Comparison of ENCODE assay signal across 10 cellular contexts in the genomic region with DNA sequence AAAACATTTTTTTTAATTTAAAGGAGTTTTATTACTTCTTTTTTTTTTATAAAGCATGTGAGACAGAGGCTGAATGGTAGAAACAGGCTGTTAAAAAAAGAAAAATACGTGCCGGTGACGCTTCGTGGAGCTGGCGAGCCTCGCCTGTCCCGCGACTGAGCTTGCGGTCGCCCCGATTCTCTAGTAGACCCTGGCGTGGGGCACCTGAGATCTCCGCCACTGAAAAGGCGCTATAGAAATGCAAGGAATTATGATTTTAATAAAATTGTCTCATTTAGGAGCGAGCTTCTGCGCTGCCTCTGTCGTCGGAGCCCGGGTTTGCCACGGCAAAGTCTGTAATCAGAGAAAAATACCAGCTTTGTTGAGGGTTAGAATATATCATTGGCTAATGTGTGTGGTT. TPM values are rescaled to one million over a fixed set of nuclear protein-coding genes. Genes with fewer than 3 reads are reported as not detected.
A peak's percentile ranks its signal among the peaks of the same experiment; 100 is the strongest.
DNase-seq lines count a peak whose midpoint lies in the region; ATAC-seq and TF ChIP-seq lines count a peak whose summit lies in the region.
"Had no signal": no experiment of that assay in that cellular context is flagged by ENCODE, and none has a peak within 500 bp of the region (broad histone marks: within the 10 kb centered on the region; RNA-seq: fewer than 3 reads in every experiment).

No MANE protein-coding gene starts in this region.

- peak overlapping the region; percentile 64 to 95 (median 85) for H3K9ac ChIP-seq in subcutaneous abdominal adipose tissue (ENCODE audit: low read length in 5 of 5)

- DNase-seq in T-helper 1 cell (no peak), NAMALWA (ENCODE audit: low spot score) (no peak), COLO668 (lab: John Stamatoyannopoulos, UW; ENCODE audit: unreplicated experiment) (no peak), dermis blood vessel endothelial cell (no peak)
- DNase-seq: NCI-H226 had no signal

- H3K36me3 Mint-ChIP-seq in T-helper 1 cell treated with Interleukin-12 subunit alpha and Interleukin-12 subunit beta and Interleukin-4 antibody, amounts not matched to agents 30 μg/mL and 1 μg/mL, for 36 hours (ENCODE audit: low read depth), result peaks cover 6% of the 10 kb centered on the region
- peaks cover 7% of the 10 kb centered on the region for H3K36me3 Mint-ChIP-seq in activated T-helper 17 cell treated with anti-CD3 and anti-CD28 coated beads, Interleukin-2, amount 50 U/mL, for 72 hours (ENCODE audit: low read depth)

- H3K27ac Mint-ChIP-seq in T-helper 1 cell treated with Interleukin-12 subunit alpha and Interleukin-12 subunit beta and Interleukin-4 antibody, amounts not matched to agents 30 μg/mL and 1 μg/mL, for 36 hours, result peak overlapping the region; percentile 39
- H3K27ac Mint-ChIP-seq in activated T-helper 17 cell treated with anti-CD3 and anti-CD28 coated beads, Interleukin-2, amount 50 U/mL, for 72 hours, result peak overlapping the region; percentile 25

- peaks cover 13% of the 10 kb centered on the region for H3K4me1 Mint-ChIP-seq in T-helper 1 cell treated with Interleukin-12 subunit alpha and Interleukin-12 subunit beta and Interleukin-4 antibody, amounts not matched to agents 30 μg/mL and 1 μg/mL, for 36 hours (ENCODE audit: low read depth)
- H3K4me1 Mint-ChIP-seq in activated T-helper 17 cell treated with anti-CD3 and anti-CD28 coated beads, Interleukin-2, amount 50 U/mL, for 72 hours, result peaks cover 7% of the 10 kb centered on the region

- H3K36me3 ChIP-seq in gastroesophageal sphincter (peaks cover 0 to 4% of the 10 kb centered on the region in 2 donors), subcutaneous abdominal adipose tissue (ENCODE audit: control insufficient read depth in 5 of 5, insufficient read depth in 5 of 5, low read length in 5 of 5) (peaks cover 0 to 5% (median 4%) of the 10 kb centered on the region in 5 donors)

- H3K27me3 ChIP-seq in gastroesophageal sphincter (no peaks in the 10 kb centered on the region), subcutaneous abdominal adipose tissue (ENCODE audit: control insufficient read depth in 5 of 5, insufficient read depth in 4 of 5, low read length in 5 of 5) (peaks cover 0 to 3% (median 0%) of the 10 kb centered on the region in 5 donors)

- H3K9me3 ChIP-seq in gastroesophageal sphincter (no peaks in the 10 kb centered on the region), subcutaneous abdominal adipose tissue (ENCODE audit: control insufficient read depth in 5 of 5, low read length in 5 of 5) (no peaks in the 10 kb centered on the region)
- H3K9me3 ChIP-seq: A549 had no signal

- H3K27ac ChIP-seq in gastroesophageal sphincter (peak overlapping the region; percentile 43 to 98 (median 88)), subcutaneous abdominal adipose tissue (ENCODE audit: low read depth, low read length) (peak overlapping the region; percentile 97)
- H3K27ac ChIP-seq: A549 had no signal

- H3K9me3 Mint-ChIP-seq in T-helper 1 cell treated with Interleukin-12 subunit alpha and Interleukin-12 subunit beta and Interleukin-4 antibody, amounts not matched to agents 30 μg/mL and 1 μg/mL, for 36 hours, result no peaks in the 10 kb centered on the region
- H3K9me3 Mint-ChIP-seq in activated T-helper 17 cell treated with anti-CD3 and anti-CD28 coated beads, Interleukin-2, amount 50 U/mL, for 72 hours, result no peaks in the 10 kb centered on the region

- no peak for TF ChIP-seq CTCF in gastroesophageal sphincter (IDR thresholded peaks at IDR 0.05)

- no peak overlapping the region for H3K4me3 Mint-ChIP-seq in T-helper 1 cell treated with Interleukin-12 subunit alpha and Interleukin-12 subunit beta and Interleukin-4 antibody, amounts not matched to agents 30 μg/mL and 1 μg/mL, for 36 hours
- H3K4me3 Mint-ChIP-seq in activated T-helper 17 cell treated with anti-CD3 and anti-CD28 coated beads, Interleukin-2, amount 50 U/mL, for 72 hours, result peak overlapping the region; percentile 84

- TF ChIP-seq POLR2A in gastroesophageal sphincter (IDR thresholded peaks at IDR 0.05), result no peak

- WGBS in gastroesophageal sphincter (ENCODE audit: low coverage in 1 of 2), 2 donors, result 57% methylated on average over 20 of the region's 20 CpGs; no CpG with 5 or more reads in 1 of the 2 donors

- TF ChIP-seq EP300 in gastroesophageal sphincter (IDR thresholded peaks at IDR 0.05), result no peak

- peaks cover 81% of the 10 kb centered on the region for H3K27me3 Mint-ChIP-seq in T-helper 1 cell treated with Interleukin-12 subunit alpha and Interleukin-12 subunit beta and Interleukin-4 antibody, amounts not matched to agents 30 μg/mL and 1 μg/mL, for 36 hours (ENCODE audit: low read depth)
- H3K27me3 Mint-ChIP-seq in activated T-helper 17 cell treated with anti-CD3 and anti-CD28 coated beads, Interleukin-2, amount 50 U/mL, for 72 hours, result peaks cover 61% of the 10 kb centered on the region

- H3K4me3 ChIP-seq in gastroesophageal sphincter, result peak overlapping the region in 1 of 2 donors; percentile 42
- peak overlapping the region; percentile 50 to 68 (median 61) for H3K4me3 ChIP-seq in subcutaneous abdominal adipose tissue (ENCODE audit: low read depth in 1 of 5, low read length in 5 of 5)
- H3K4me3 ChIP-seq: A549 had no signal

- ATAC-seq in activated T-helper 17 cell treated with anti-CD3 and anti-CD28 coated beads, Interleukin-2, amount 50 U/mL, for 72 hours (replicated peaks), result no peak
- no peak for ATAC-seq in gastroesophageal sphincter
- ATAC-seq: A549 had no signal

- H3K4me1 ChIP-seq in gastroesophageal sphincter (peaks cover 3 to 100% (median 79%) of the 10 kb centered on the region in 3 donors), subcutaneous abdominal adipose tissue (ENCODE audit: control insufficient read depth in 5 of 5, insufficient read depth in 5 of 5, low read length in 5 of 5) (peaks cover 14 to 98% (median 96%) of the 10 kb centered on the region in 5 donors)
- H3K4me1 ChIP-seq: A549 had no signal

RNA-seq across cellular contexts. Expression of gene NFIX, which starts 18.4 kb away (rescaled TPM):
- 1 to 10 TPM in 1 of 2 donors, under 1 TPM in 1; 0.43 to 1.1 TPM for total RNA-seq in activated T-helper 17 cell treated with anti-CD3 and anti-CD28 coated beads, Interleukin-2, amount 50 U/mL, for 72 hours
- total RNA-seq in gastroesophageal sphincter (100 to 1,000 TPM in 1 of 4 donors, 10 to 100 TPM in 3; 44.7 to 145 (median 72.4) TPM), dermis blood vessel endothelial cell (12.6 and 23.7 TPM in 2 replicates)

RNA-seq across cellular contexts. Expression of gene DAND5, which starts 44.3 kb away (rescaled TPM):
- total RNA-seq in activated T-helper 17 cell treated with anti-CD3 and anti-CD28 coated beads, Interleukin-2, amount 50 U/mL, for 72 hours, result under 1 TPM; 0.30 to 0.40 TPM
- total RNA-seq in gastroesophageal sphincter (under 1 TPM in 1 of 4 donors, not detected in 3; 0.35 TPM), dermis blood vessel endothelial cell (0.09 and 0.17 TPM in 2 replicates)

RNA-seq across cellular contexts. Expression of gene GADD45GIP1, which starts 56.6 kb away (rescaled TPM):
- total RNA-seq in activated T-helper 17 cell treated with anti-CD3 and anti-CD28 coated beads, Interleukin-2, amount 50 U/mL, for 72 hours, result 10 to 100 TPM; 17.0 to 27.9 TPM
- total RNA-seq in gastroesophageal sphincter (10 to 100 TPM; 32.2 to 43.6 (median 36.9) TPM), dermis blood vessel endothelial cell (19.5 and 20.6 TPM in 2 replicates)
